Comparison of ENCODE assay signal across 8 cellular contexts in the genomic region with DNA sequence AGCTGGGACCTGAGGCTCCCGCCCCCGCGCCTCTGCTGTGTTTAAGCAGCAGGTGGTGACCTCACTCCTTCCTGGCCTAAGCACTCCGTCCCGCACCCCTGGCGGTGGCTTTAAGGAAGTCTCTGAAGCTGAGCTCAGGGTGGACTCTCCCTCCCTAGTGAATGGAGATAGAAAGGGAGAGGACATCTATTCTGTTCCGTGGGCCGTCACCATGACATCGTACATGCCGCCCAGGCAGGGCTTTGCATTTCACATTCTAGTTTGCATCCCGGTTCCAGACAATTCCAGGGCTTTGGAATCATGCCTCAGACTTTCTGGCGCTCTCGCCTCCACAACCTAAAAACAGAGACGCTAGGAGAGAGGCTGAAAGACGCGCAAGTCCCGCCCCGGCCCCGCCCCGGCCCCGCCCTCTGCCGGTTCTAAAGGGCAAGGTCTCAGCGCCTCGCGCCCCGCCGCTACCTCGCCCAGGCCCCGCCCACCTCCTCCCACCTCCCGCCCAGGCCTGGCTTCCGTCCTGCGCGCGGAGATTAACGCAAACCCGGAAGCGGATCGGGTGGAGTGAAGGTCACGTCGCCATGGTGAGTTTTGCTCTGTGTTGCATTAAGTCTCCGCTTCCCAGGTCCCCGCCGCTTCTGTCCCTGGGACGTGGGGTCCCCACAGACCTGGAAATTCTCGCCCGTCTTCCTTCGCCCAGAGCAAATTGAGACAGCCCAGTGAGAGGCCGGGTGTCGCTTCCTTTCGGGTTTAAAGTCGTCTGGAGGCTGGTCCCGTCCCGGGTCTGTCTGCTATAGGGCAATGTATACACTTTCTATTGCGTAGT. TPM values are rescaled to one million over a fixed set of nuclear protein-coding genes. Genes with fewer than 3 reads are reported as not detected.
A peak's percentile ranks its signal among the peaks of the same experiment; 100 is the strongest.
DNase-seq lines count a peak whose midpoint lies in the region; ATAC-seq lines count a peak whose summit lies in the region.

A gene (plus strand): TSS at position 535 of the 820 bp plus-strand sequence. CDS start 15,617 bp downstream, outside the sequence.

- peaks cover 48% of the 10 kb centered on the region for H3K36me3 Mint-ChIP-seq in activated T-cell treated with anti-CD3 and anti-CD28 coated beads, Interleukin-2, amount 50 U/mL, for 24 hours (ENCODE audit: low read depth)

- no peaks in the 10 kb centered on the region for H3K27me3 Mint-ChIP-seq in activated T-cell treated with anti-CD3 and anti-CD28 coated beads, Interleukin-2, amount 50 U/mL, for 24 hours

- H3K4me1 ChIP-seq in esophagus (ENCODE audit: control insufficient read depth in 2 of 2, insufficient read depth in 2 of 2, low read length in 1 of 2): peaks cover 0 to 6% of the 10 kb centered on the region in 2 donors
- peaks cover 11% of the 10 kb centered on the region for H3K4me1 ChIP-seq in muscle layer of colon (ENCODE audit: insufficient read depth, low read length)

- peak within 1 kb of the TSS; percentile 97 for H3K27ac Mint-ChIP-seq in activated T-cell treated with anti-CD3 and anti-CD28 coated beads, Interleukin-2, amount 50 U/mL, for 24 hours

- H3K27me3 ChIP-seq in esophagus (ENCODE audit: control insufficient read depth in 1 of 2, insufficient read depth in 2 of 2, low read length in 2 of 2) (no peaks in the 10 kb centered on the region), muscle layer of colon (ENCODE audit: control insufficient read depth in 1 of 2, insufficient read depth in 2 of 2, low read length in 2 of 2) (no peaks in the 10 kb centered on the region)

- 1% methylated on average over 54 of the region's 54 CpGs for WGBS in esophagus, 2 donors

- DNase-seq in DMS114 treated with DMSO at 0.1 percent for 48 hours (lab: John Stamatoyannopoulos, UW; ENCODE audit: unreplicated experiment) (peak; percentile 87), HuH-7.5 (ENCODE audit: low spot score) (peak; percentile 81), OCI-M2 (lab: John Stamatoyannopoulos, UW; ENCODE audit: unreplicated experiment) (peak; percentile 97)
- DNase-seq in activated T-cell treated with anti-CD3 and anti-CD28 coated beads, Interleukin-2, amount 50 U/mL, for 24 hours: peak; percentile 97
- DNase-seq in stimulated activated CD8-positive, alpha-beta memory T cell treated with anti-CD3 and anti-CD28 coated beads, Interleukin-7, amount 100 ng/mL, for 1 hour (ENCODE audit: low read depth in 2 of 2): peak; percentile 96 to 98

- H3K27ac ChIP-seq in esophagus (ENCODE audit: low read depth in 2 of 2, low read length in 1 of 2) (peak within 1 kb of the TSS; percentile 90 to 94), muscle layer of colon (ENCODE audit: low read depth, low read length) (peak within 1 kb of the TSS; percentile 79)

- H3K36me3 ChIP-seq in esophagus (ENCODE audit: control insufficient read depth in 2 of 2, insufficient read depth in 2 of 2, low read length in 1 of 2): no peaks in the 10 kb centered on the region
- H3K36me3 ChIP-seq in muscle layer of colon (ENCODE audit: insufficient read depth, low read length): no peaks in the 10 kb centered on the region

- H3K4me3 Mint-ChIP-seq in activated T-cell treated with anti-CD3 and anti-CD28 coated beads, Interleukin-2, amount 50 U/mL, for 24 hours: peak within 1 kb of the TSS; percentile 97

- H3K9me3 ChIP-seq in esophagus (ENCODE audit: control insufficient read depth in 2 of 2, insufficient read depth in 1 of 2, low read depth in 1 of 2, low read length in 1 of 2) (peaks cover 0 to 2% of the 10 kb centered on the region in 2 donors), muscle layer of colon (ENCODE audit: low read length) (no peaks in the 10 kb centered on the region)

- H3K4me3 ChIP-seq in esophagus (ENCODE audit: low read depth in 1 of 2, low read length in 2 of 2) (peak within 1 kb of the TSS; percentile 70 to 82), muscle layer of colon (ENCODE audit: low read depth in 1 of 2, low read length in 2 of 2) (peak within 1 kb of the TSS; percentile 51 to 75)

- H3K4me1 Mint-ChIP-seq in activated T-cell treated with anti-CD3 and anti-CD28 coated beads, Interleukin-2, amount 50 U/mL, for 24 hours (ENCODE audit: low read depth): peaks cover 26% of the 10 kb centered on the region

- H3K9me3 Mint-ChIP-seq in activated T-cell treated with anti-CD3 and anti-CD28 coated beads, Interleukin-2, amount 50 U/mL, for 24 hours: peaks cover 11% of the 10 kb centered on the region

- peak within 1 kb of the TSS; percentile 76 for H3K9ac ChIP-seq in muscle layer of colon (ENCODE audit: low read length)

- peak; percentile 84 for ATAC-seq in GM21515 (IDR thresholded peaks at IDR 0.05; ENCODE audit: unreplicated experiment)

RNA-seq across cellular contexts. Expression of the gene that starts here (rescaled TPM):
- polyA plus RNA-seq in esophagus: 1 to 10 TPM; 1.6 to 4.2 TPM

Comparison
In these comparisons a context has a peak if more than half of its experiments do, and no peak if none do; other contexts are left out.
1. Peak in every context shown above with its lines: DNase-seq, ATAC-seq, H3K4me3 ChIP-seq and H3K27ac ChIP-seq.